1 cellular context compared by ENCODE assay signal in genomic region chr5:127813633-127814171, GRCh38.
TF ChIP-seq lines count a peak whose summit lies in the region.

No MANE protein-coding gene starts in this region.

TF ChIP-seq in SK-N-SH treated with all-trans-retinoic acid at 6 μM for 48 hours, 23 proteins besides CTCF, POLR2A, EP300 and RAD21 (continued from another document):
- no peak for TF ChIP-seq TSHZ2 (CRISPR knock-in tag; IDR thresholded peaks at IDR 0.05)
- TF ChIP-seq BACH2 (CRISPR knock-in tag; IDR thresholded peaks at IDR 0.05; ENCODE audit: borderline replicate concordance): no peak
- TF ChIP-seq OSR1 (CRISPR knock-in tag; IDR thresholded peaks at IDR 0.05): no peak
- TF ChIP-seq ZC3H10 (CRISPR knock-in tag; IDR thresholded peaks at IDR 0.05): no peak
- no peak for TF ChIP-seq ZNF8 (CRISPR knock-in tag; IDR thresholded peaks at IDR 0.05)
- no peak for TF ChIP-seq ARNTL (CRISPR knock-in tag; IDR thresholded peaks at IDR 0.05; ENCODE audit: borderline replicate concordance, low read depth)
- TF ChIP-seq PPARA (CRISPR knock-in tag; IDR thresholded peaks at IDR 0.05; ENCODE audit: borderline replicate concordance): no peak
- no peak for TF ChIP-seq ESRRG (CRISPR knock-in tag; IDR thresholded peaks at IDR 0.05)
